1 cellular context compared by ENCODE assay signal in genomic region chr2:173049732-173050314, GRCh38.
TF ChIP-seq lines count a peak whose summit lies in the region.

No MANE protein-coding gene starts in this region.

TF ChIP-seq in HEK293, 187 proteins besides CTCF, POLR2A, EP300 and RAD21 (continued from another document):
- TF ChIP-seq ZNF23 (tag by site-specific recombination; IDR thresholded peaks at IDR 0.05; ENCODE audit: borderline replicate concordance) (no peak), ZNF660 (tag by site-specific recombination; IDR thresholded peaks at IDR 0.05) (no peak), TCF7L2 (IDR thresholded peaks at IDR 0.05; ENCODE audit: borderline replicate concordance, low read depth, low read length) (peak; percentile 62; the same call in 1 of the 2 replicates), ZNF155 (tag by site-specific recombination; IDR thresholded peaks at IDR 0.05) (no peak), ZNF768 (tag by site-specific recombination; IDR thresholded peaks at IDR 0.05) (no peak), RBAK (tag by site-specific recombination; IDR thresholded peaks at IDR 0.05) (no peak), ZBTB10 (tag by site-specific recombination; IDR thresholded peaks at IDR 0.05) (no peak), INSM2 (tag by site-specific recombination; IDR thresholded peaks at IDR 0.05) (no peak), ZNF645 (tag by site-specific recombination; IDR thresholded peaks at IDR 0.05) (no peak), ZNF639 (tag by site-specific recombination; IDR thresholded peaks at IDR 0.05) (no peak), ZBTB26 (tag by site-specific recombination; optimal IDR thresholded peaks at IDR 0.05) (no peak)
